Comparison of ENCODE assay signal across 1 cellular context in the genomic region with DNA sequence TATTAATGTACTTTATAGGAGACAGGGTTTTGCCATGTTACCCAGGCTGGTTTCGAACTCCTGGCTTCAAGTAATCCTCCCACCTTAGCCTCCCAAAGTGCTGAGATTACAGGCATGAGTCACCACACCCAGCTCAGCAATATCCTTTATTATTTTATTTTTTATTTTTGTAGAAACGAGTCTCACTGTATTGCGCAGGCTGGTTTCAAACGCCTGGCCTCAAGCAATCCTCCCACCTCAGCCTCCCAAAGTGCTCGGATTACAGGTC.
TF ChIP-seq lines count a peak whose summit lies in the region.
"Not testable (repeated sequence)": the region's sequence is repeated elsewhere in the genome, so short reads cannot be mapped to it uniquely, and the experiment has no call there.

No MANE protein-coding gene starts in this region.

TF ChIP-seq in A549, 52 proteins besides CTCF, POLR2A, EP300 and RAD21:
- TF ChIP-seq FOSL2 (IDR thresholded peaks at IDR 0.05), result not testable (repeated sequence)
- peak; percentile 21; the same call in 1 of the 2 replicates for TF ChIP-seq FOSL2 (CRISPR knock-in tag; IDR thresholded peaks at IDR 0.05)
